In genomic region chr6:15523679-15524630, GRCh38 we compare ENCODE assay signal across 1 cellular context.
TF ChIP-seq lines count a peak whose summit lies in the region.

No MANE protein-coding gene starts in this region.

TF ChIP-seq in H1, 55 proteins besides CTCF, POLR2A, EP300 and RAD21:
- TF ChIP-seq GTF2F1 (IDR thresholded peaks at IDR 0.05; ENCODE audit: borderline replicate concordance, low read depth, low read length) = peak; percentile 3; the same call in 1 of the 2 replicates
- TF ChIP-seq TCF12 (IDR thresholded peaks at IDR 0.05; ENCODE audit: low read depth, low read length) = no peak
- TF ChIP-seq TAF1 (IDR thresholded peaks at IDR 0.05; ENCODE audit: low read depth, low read length) = no peak
- TF ChIP-seq RBBP5 (IDR thresholded peaks at IDR 0.05; ENCODE audit: borderline replicate concordance, low read depth, low read length) = no peak
- TF ChIP-seq E2F6 (IDR thresholded peaks at IDR 0.05) = peak; percentile 83; the same call in 1 of the 2 replicates
- no peak for TF ChIP-seq SP2 (IDR thresholded peaks at IDR 0.05; ENCODE audit: low read length)
- TF ChIP-seq RNF2 (IDR thresholded peaks at IDR 0.05; ENCODE audit: borderline replicate concordance, low read depth, low read length, missing control alignments, poor library complexity, severe bottlenecking) = no peak
- TF ChIP-seq POLR2AphosphoS5 (IDR thresholded peaks at IDR 0.05; ENCODE audit: low read depth, low read length) = peak; percentile 93
- TF ChIP-seq, protein P1, sequence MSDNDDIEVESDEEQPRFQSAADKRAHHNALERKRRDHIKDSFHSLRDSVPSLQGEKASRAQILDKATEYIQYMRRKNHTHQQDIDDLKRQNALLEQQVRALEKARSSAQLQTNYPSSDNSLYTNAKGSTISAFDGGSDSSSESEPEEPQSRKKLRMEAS (IDR thresholded peaks at IDR 0.05) = peak; percentile 54; the same call in 1 of the 2 replicates
- no peak for TF ChIP-seq SIX5 (IDR thresholded peaks at IDR 0.05; ENCODE audit: low read depth, low read length)
- TF ChIP-seq MAFK (IDR thresholded peaks at IDR 0.05; ENCODE audit: low read depth, low read length) = no peak
- peak; percentile 4 for TF ChIP-seq TAF7 (optimal IDR thresholded peaks at IDR 0.05; ENCODE audit: borderline replicate concordance, low read depth, low read length)
- no peak for TF ChIP-seq NANOG (IDR thresholded peaks at IDR 0.05; ENCODE audit: insufficient read depth, low read depth, low read length, poor library complexity, severe bottlenecking)
- no peak; the same call in 1 of the 2 replicates for TF ChIP-seq ATF2 (IDR thresholded peaks at IDR 0.05; ENCODE audit: low read length)
- TF ChIP-seq NRF1 (IDR thresholded peaks at IDR 0.05; ENCODE audit: low read depth, low read length) = no peak
- TF ChIP-seq CTBP2 (IDR thresholded peaks at IDR 0.05; ENCODE audit: borderline replicate concordance, insufficient read depth, insufficient read length, low read length) = no peak
TF ChIP-seq in H1: peak in this region for 5.
